In the genomic region with DNA sequence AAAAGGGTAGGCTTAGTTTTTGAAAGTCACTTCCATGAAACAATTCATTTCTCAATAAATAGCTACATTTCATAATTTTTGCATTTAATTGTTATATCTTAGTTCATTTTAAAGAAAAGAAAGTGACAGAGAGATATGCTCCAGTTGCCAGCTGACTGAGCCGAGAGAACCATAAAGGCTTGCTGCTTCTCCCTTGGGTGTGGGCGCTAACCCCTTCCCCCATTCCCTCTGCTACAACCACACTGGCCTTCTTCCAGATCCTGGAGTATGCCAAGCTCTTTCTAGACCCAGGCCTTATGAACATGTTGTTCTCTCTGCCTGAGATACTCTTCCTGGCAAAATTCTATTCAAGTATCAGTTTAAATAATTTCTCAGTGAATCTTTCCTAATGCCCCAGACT, we compare ENCODE assay signal across 11 cellular contexts. TPM values are rescaled to one million over a fixed set of nuclear protein-coding genes. Genes with fewer than 3 reads are reported as not detected.
DNase-seq lines count a peak whose midpoint lies in the region; ATAC-seq and TF ChIP-seq lines count a peak whose summit lies in the region.
"Had no signal": no experiment of that assay in that cellular context is flagged by ENCODE, and none has a peak within 500 bp of the region (broad histone marks: within the 10 kb centered on the region; RNA-seq: fewer than 3 reads in every experiment).

No MANE protein-coding gene starts in this region.

- H3K9ac ChIP-seq in skeletal muscle satellite cell (ENCODE audit: low read depth, low read length) = no peak overlapping the region

- POLR2A ChIA-PET in HEK293 (lab: Yijun Ruan, JAX) = interaction anchor here (2.2 kb wide), 1 partner anchor 12 kb away, joined by 7 read pairs; the partner anchor contains the start of gene SORT1

- TF ChIP-seq CTCF in HEK293 (tag by site-specific recombination; IDR thresholded peaks at IDR 0.05) = no peak

- no peaks in the 10 kb centered on the region for H3K27me3 ChIP-seq in skeletal muscle satellite cell (ENCODE audit: control insufficient read depth, insufficient read depth, low read length)

- CTCF ChIA-PET in HEK293 (lab: Yijun Ruan, JAX) = interaction anchor here (1.0 to 2.2 kb wide), 3 partner anchors 11 to 121 kb away, joined by 3 to 17 read pairs (median 4); partner anchors contain the start of gene SORT1

- peaks cover 0 to 4% of the 10 kb centered on the region in 2 experiments; a peak in 1 of 3 replicates for H3K36me3 ChIP-seq in HEK293 (ENCODE audit: control insufficient read depth in 2 of 2, insufficient read depth in 1 of 2, low read length in 2 of 2)
- H3K36me3 ChIP-seq in skeletal muscle satellite cell (ENCODE audit: insufficient read depth, low read length) = no peaks in the 10 kb centered on the region

- no peak overlapping the region for H3K27ac ChIP-seq in HEK293 (ENCODE audit: extremely low read depth, low read depth, low read length)
- peak overlapping the region; percentile 72 for H3K27ac ChIP-seq in angular gyrus (ENCODE audit: low read depth, low read length)
- H3K27ac ChIP-seq: C4-2B had no signal

- DNase-seq in left ventricle myocardium superior = peak; percentile 46
- no peak for DNase-seq in NOMO-1 (lab: John Stamatoyannopoulos, UW; ENCODE audit: unreplicated experiment in 2 of 2)
- no peak for DNase-seq in NCI-H1105 (lab: John Stamatoyannopoulos, UW)
- DNase-seq: activated naive CD4-positive, alpha-beta T cell treated with Interleukin-2 at 50 U/mL for 16 hours; T-helper 1 cell had no signal

- H3K4me2 ChIP-seq in skeletal muscle satellite cell (ENCODE audit: low read length) = peak overlapping the region; percentile 30

- H3K9me3 ChIP-seq in HEK293 (ENCODE audit: control insufficient read depth, insufficient read depth, low read depth, low read length) (no peaks in the 10 kb centered on the region), skeletal muscle satellite cell (replicated peaks; ENCODE audit: low read length) (peaks cover 6% of the 10 kb centered on the region)

- peaks cover 2% of the 10 kb centered on the region for H3K4me1 ChIP-seq in HEK293 (ENCODE audit: control insufficient read depth, insufficient read depth, low read length)
- peaks cover 52% of the 10 kb centered on the region for H3K4me1 ChIP-seq in skeletal muscle satellite cell (ENCODE audit: control insufficient read depth, insufficient read depth, low read length)

- no peak overlapping the region for H3K4me3 ChIP-seq in HEK293 (ENCODE audit: low read depth, low read length)
- H3K4me3 ChIP-seq in skeletal muscle satellite cell (ENCODE audit: low read length) = no peak overlapping the region

- ATAC-seq in left ventricle myocardium superior (peak; percentile 86), HG02798 (IDR thresholded peaks at IDR 0.05; ENCODE audit: poor library complexity, unreplicated experiment) (no peak), HG03571 (IDR thresholded peaks at IDR 0.05; ENCODE audit: unreplicated experiment) (no peak)

- intact Hi-C loops in left ventricle myocardium superior (cut with micrococcal nuclease) = no loop called here

TF ChIP-seq in HEK293, 187 proteins besides CTCF, POLR2A, EP300 and RAD21:
- no peak for TF ChIP-seq ZNF350 (tag by site-specific recombination; IDR thresholded peaks at IDR 0.05)
- TF ChIP-seq ZNF423 (tag by site-specific recombination; IDR thresholded peaks at IDR 0.05) = peak; percentile 36; the same call in 1 of the 2 replicates
- no peak for TF ChIP-seq ZNF488 (tag by site-specific recombination; IDR thresholded peaks at IDR 0.05)
- TF ChIP-seq ATF2 (tag by site-specific recombination; IDR thresholded peaks at IDR 0.05; ENCODE audit: low read depth) = no peak
- TF ChIP-seq KLF8 (tag by site-specific recombination; IDR thresholded peaks at IDR 0.05) = no peak

RNA-seq across cellular contexts. Expression of gene SORT1, which starts 12.3 kb away (rescaled TPM):
- 117 TPM for total RNA-seq in left ventricle myocardium superior
- total RNA-seq in skeletal muscle satellite cell (2012; rRNA removed) = 1.0 and 13.1 TPM in 2 replicates

RNA-seq across cellular contexts. Expression of gene PSMA5, which starts 40.8 kb away (rescaled TPM):
- total RNA-seq in left ventricle myocardium superior = 50.8 TPM
- 55.3 and 65.4 TPM in 2 replicates for total RNA-seq in skeletal muscle satellite cell (2012; rRNA removed)
